17 cellular contexts compared by ENCODE assay signal in genomic region chr1:157198619-157199420, GRCh38.
A peak's percentile ranks its signal among the peaks of the same experiment; 100 is the strongest.
DNase-seq lines count a peak whose midpoint lies in the region; ATAC-seq and TF ChIP-seq lines count a peak whose summit lies in the region.
"Had no signal": no experiment of that assay in that cellular context is flagged by ENCODE, and none has a peak within 500 bp of the region (broad histone marks: within the 10 kb centered on the region; RNA-seq: fewer than 3 reads in every experiment).

No MANE protein-coding gene starts in this region.

- no peak for TF ChIP-seq POLR2A in body of pancreas (IDR thresholded peaks at IDR 0.05)

- no peaks in the 10 kb centered on the region for H4K20me1 ChIP-seq in H9 (ENCODE audit: control insufficient read depth, insufficient read depth, insufficient read length)
- no peaks in the 10 kb centered on the region for H4K20me1 ChIP-seq in SK-N-SH (ENCODE audit: insufficient read depth)

- H3K79me2 ChIP-seq in H9 (ENCODE audit: insufficient read depth, low read length) (no peaks in the 10 kb centered on the region), SK-N-SH (ENCODE audit: insufficient read depth) (no peaks in the 10 kb centered on the region)

- H3K14ac ChIP-seq in H9 (ENCODE audit: insufficient read depth, low read length): no peak overlapping the region

- H2BK5ac ChIP-seq in H9 (ENCODE audit: insufficient read length, low read length): no peak overlapping the region

- no peak overlapping the region for H3K4me3 ChIP-seq in body of pancreas
- no peak overlapping the region for H3K4me3 ChIP-seq in SK-N-SH (ENCODE audit: low read depth in 2 of 2, low read length in 1 of 2)
- H3K4me3 ChIP-seq: gastroesophageal sphincter, MG63, uterus had no signal

- TF ChIP-seq CTCF in H9 (conservative IDR thresholded peaks at IDR 0.05) (no peak), body of pancreas (IDR thresholded peaks at IDR 0.05) (no peak), mesothelial cell of epicardium (IDR thresholded peaks at IDR 0.05; ENCODE audit: unreplicated experiment) (no peak), GM20000 (IDR thresholded peaks at IDR 0.05; ENCODE audit: extremely low read depth, missing control alignments) (no peak), SK-N-SH (IDR thresholded peaks at IDR 0.05) (no peak)

- H3F3A ChIP-seq in SK-N-SH (replicated peaks; ENCODE audit: insufficient read depth): peaks cover 3% of the 10 kb centered on the region

- H3K4ac ChIP-seq in H9 (ENCODE audit: low read depth, low read length): no peak overlapping the region

- peak; percentile 76 for ATAC-seq in body of pancreas
- ATAC-seq: gastroesophageal sphincter had no signal

- no peak overlapping the region for H3K18ac ChIP-seq in H9 (ENCODE audit: insufficient read length, low read depth, low read length)

- no peak overlapping the region for H4K5ac ChIP-seq in H9 (ENCODE audit: insufficient read length, low read depth, low read length)

- peak overlapping the region in 2 of 3 experiments; percentile 11 to 40; a peak in 2 of 7 replicates for H3K27ac Mint-ChIP-seq in H9
- H3K27ac Mint-ChIP-seq in mesothelial cell of epicardium: peak overlapping the region; percentile 3
- H3K27ac Mint-ChIP-seq: activated CD4-positive, alpha-beta T cell treated with anti-CD3 and anti-CD28 coated beads, Interleukin-2, amount 10 ng/mL, durations not matched to agents 7 days and 5 days; activated T-helper 1 cell treated with anti-CD3 and anti-CD28 coated beads, Interleukin-12 subunit alpha, Interleukin-12 subunit beta, Interleukin-2, Interleukin-4 antibody, amounts not matched to agents 30 ng/mL and 10 ng/mL and 1 ng/mL, durations not matched to agents 14 hours and 24 hours and 36 hours; memory B cell had no signal

- CTCF ChIA-PET in SK-N-SH (lab: Yijun Ruan, JAX): no interaction called here

- H2BK15ac ChIP-seq in H9 (ENCODE audit: low read depth, low read length): no peak overlapping the region

- no peak overlapping the region for H4K8ac ChIP-seq in H9 (replicated peaks; ENCODE audit: insufficient read length, low read depth, low read length)

- H2AFZ ChIP-seq in H9 (ENCODE audit: low read length) (no peak overlapping the region), SK-N-SH (ENCODE audit: low read depth) (no peak overlapping the region)

- H3K23ac ChIP-seq in H9 (ENCODE audit: insufficient read length, low read depth, low read length): no peak overlapping the region

- H3K4me1 Mint-ChIP-seq in H9: peaks cover 16 to 21% of the 10 kb centered on the region in 2 experiments
- peaks cover 8% of the 10 kb centered on the region for H3K4me1 Mint-ChIP-seq in mesothelial cell of epicardium
- H3K4me1 Mint-ChIP-seq: activated CD4-positive, alpha-beta T cell treated with anti-CD3 and anti-CD28 coated beads, Interleukin-2, amount 10 ng/mL, durations not matched to agents 7 days and 5 days had no signal

- H3K4me1 ChIP-seq in H9 (ENCODE audit: insufficient read depth, low read length) (no peaks in the 10 kb centered on the region), body of pancreas (peaks cover 23% of the 10 kb centered on the region), SK-N-SH (ENCODE audit: control insufficient read depth in 1 of 2, insufficient read depth in 2 of 2, low read depth in 1 of 2, low read length in 1 of 2) (no peaks in the 10 kb centered on the region)
- H3K4me1 ChIP-seq: gastroesophageal sphincter, uterus had no signal

- no peak overlapping the region for H2BK12ac ChIP-seq in H9 (ENCODE audit: insufficient read length, low read depth, low read length)

- no peak for TF ChIP-seq RAD21 in SK-N-SH (IDR thresholded peaks at IDR 0.05; ENCODE audit: low read length)

- H4K91ac ChIP-seq in H9 (ENCODE audit: insufficient read length, low read depth, low read length): no peak overlapping the region

- DNase-seq in NCI-H345 (lab: John Stamatoyannopoulos, UW): peak; percentile 41
- DNase-seq in NCI-H345 treated with DMSO at 0.1 percent for 48 hours (lab: John Stamatoyannopoulos, UW; ENCODE audit: unreplicated experiment): no peak
- DNase-seq in H9: no peak
- DNase-seq in body of pancreas: peak; percentile 51 to 81 (median 69)
- no peak for DNase-seq in mesothelial cell of epicardium (ENCODE audit: low spot score in 2 of 2, unreplicated experiment in 2 of 2)
- DNase-seq in GM20000 (ENCODE audit: low spot score): no peak
- DNase-seq in central memory CD4-positive, alpha-beta T cell: no peak
- no peak for DNase-seq in SK-N-SH
- DNase-seq: activated CD4-positive, alpha-beta T cell treated with anti-CD3 and anti-CD28 coated beads, Interleukin-2, amount 10 ng/mL, durations not matched to agents 7 days and 5 days; amniotic stem cell; MG63; Right ventricle myocardium superior; stimulated activated naive CD4-positive, alpha-beta T cell treated with Interleukin-2 at 50 U/mL for 16 hours; uterus had no signal

- intact Hi-C loops in body of pancreas (cut with DNase I): no loop called here

- no peak overlapping the region for H2BK20ac ChIP-seq in H9 (ENCODE audit: low read depth, low read length, poor library complexity, severe bottlenecking)

- no peak overlapping the region for H3K56ac ChIP-seq in H9 (ENCODE audit: insufficient read length, low read depth, low read length)

- no peaks in the 10 kb centered on the region for H3K9me3 ChIP-seq in H9 (ENCODE audit: control insufficient read depth, low read depth, low read length)
- no peaks in the 10 kb centered on the region for H3K9me3 ChIP-seq in body of pancreas
- H3K9me3 ChIP-seq in SK-N-SH: no peaks in the 10 kb centered on the region
- H3K9me3 ChIP-seq: gastroesophageal sphincter, MG63, uterus had no signal

- H3K27me3 Mint-ChIP-seq in H9 (ENCODE audit: low read depth): no peaks in the 10 kb centered on the region
- H3K27me3 Mint-ChIP-seq in mesothelial cell of epicardium (ENCODE audit: low read depth): no peaks in the 10 kb centered on the region

- no peak overlapping the region for H2BK120ac ChIP-seq in H9 (ENCODE audit: low read depth, low read length, poor library complexity, severe bottlenecking)

- H3K36me3 Mint-ChIP-seq in H9 (ENCODE audit: insufficient read depth in 1 of 3, low read depth in 3 of 3) (no peaks in the 10 kb centered on the region), mesothelial cell of epicardium (no peaks in the 10 kb centered on the region)
- H3K36me3 Mint-ChIP-seq: memory B cell had no signal

- H3K23me2 ChIP-seq in H9 (ENCODE audit: insufficient read length, low read depth, low read length, poor library complexity, severe bottlenecking): no peaks in the 10 kb centered on the region

- H3K4me2 ChIP-seq in H9 (ENCODE audit: insufficient read depth, insufficient read length, low read length): no peak overlapping the region
- no peak overlapping the region for H3K4me2 ChIP-seq in SK-N-SH

- no CpG with 5 or more reads among the region's 8 CpGs for WGBS in H9 (ENCODE audit: extremely low coverage, insufficient read length, low lambda C conversion rate)
- WGBS in body of pancreas, 2 donors: 75 to 85% methylated on average over 6 to 8 of the region's 8 CpGs
- 30% methylated on average over 6 of the region's 8 CpGs for WGBS in SK-N-SH (ENCODE audit: low lambda C conversion rate)

- H3K4me3 Mint-ChIP-seq in H9 (no peak overlapping the region), mesothelial cell of epicardium (no peak overlapping the region)
- H3K4me3 Mint-ChIP-seq: activated CD4-positive, alpha-beta T cell treated with anti-CD3 and anti-CD28 coated beads, Interleukin-2, amount 10 ng/mL, durations not matched to agents 7 days and 5 days; activated T-helper 1 cell treated with anti-CD3 and anti-CD28 coated beads, Interleukin-12 subunit alpha, Interleukin-12 subunit beta, Interleukin-2, Interleukin-4 antibody, amounts not matched to agents 30 ng/mL and 10 ng/mL and 1 ng/mL, durations not matched to agents 14 hours and 24 hours and 36 hours; memory B cell had no signal

- no peak overlapping the region for H3K9ac ChIP-seq in H9 (ENCODE audit: extremely low read depth, insufficient read length, low read length)
- no peak overlapping the region for H3K9ac ChIP-seq in SK-N-SH

- H3K36me3 ChIP-seq in body of pancreas (replicated peaks in 1 of 2; ENCODE audit: insufficient read depth in 1 of 2, low read depth in 2 of 2) (no peaks in the 10 kb centered on the region), SK-N-SH (replicated peaks in 1 of 2; ENCODE audit: control insufficient read depth in 1 of 2, insufficient read depth in 2 of 2, low read length in 1 of 2) (no peaks in the 10 kb centered on the region)
- H3K36me3 ChIP-seq: gastroesophageal sphincter, MG63, uterus had no signal

- no peak for TF ChIP-seq EP300 in SK-N-SH (IDR thresholded peaks at IDR 0.05; ENCODE audit: borderline replicate concordance in 1 of 2, low read depth in 1 of 2, low read length in 1 of 2)

- 0 out of 5 replicates have a peak, but pooled peaks cover 0 to 2% of the 10 kb centered on the region in 2 experiments for H3K9me3 Mint-ChIP-seq in H9
- no peaks in the 10 kb centered on the region for H3K9me3 Mint-ChIP-seq in mesothelial cell of epicardium
- H3K9me3 Mint-ChIP-seq: activated CD4-positive, alpha-beta T cell treated with anti-CD3 and anti-CD28 coated beads, Interleukin-2, amount 10 ng/mL, durations not matched to agents 7 days and 5 days; activated T-helper 1 cell treated with anti-CD3 and anti-CD28 coated beads, Interleukin-12 subunit alpha, Interleukin-12 subunit beta, Interleukin-2, Interleukin-4 antibody, amounts not matched to agents 30 ng/mL and 10 ng/mL and 1 ng/mL, durations not matched to agents 14 hours and 24 hours and 36 hours; memory B cell had no signal

- H2AK5ac ChIP-seq in H9 (ENCODE audit: insufficient read length, low read length): no peak overlapping the region

- H3K27me3 ChIP-seq in H9 (ENCODE audit: insufficient read depth, low read length) (no peaks in the 10 kb centered on the region), body of pancreas (no peaks in the 10 kb centered on the region), SK-N-SH (ENCODE audit: insufficient read depth) (peaks cover 68% of the 10 kb centered on the region)

- POLR2A ChIA-PET in SK-N-SH (lab: Yijun Ruan, JAX): no interaction called here

- H3T11ph ChIP-seq in H9 (ENCODE audit: low read length): no peak overlapping the region

- no peaks in the 10 kb centered on the region for H3K79me1 ChIP-seq in H9 (ENCODE audit: insufficient read depth, low read depth, low read length, poor library complexity, severe bottlenecking)

- no peaks in the 10 kb centered on the region for H3K9me2 ChIP-seq in SK-N-SH

- no peak overlapping the region for H3K27ac ChIP-seq in H9 (ENCODE audit: insufficient read length, low read depth, low read length)
- peak overlapping the region; percentile 36 to 78 (median 50) for H3K27ac ChIP-seq in body of pancreas
- H3K27ac ChIP-seq in SK-N-SH (ENCODE audit: low read depth in 2 of 2, low read length in 1 of 2): no peak overlapping the region
- H3K27ac ChIP-seq: gastroesophageal sphincter, uterus had no signal

TF ChIP-seq in SK-N-SH, 30 proteins besides CTCF, POLR2A, EP300 and RAD21 (continues in another document):
- TF ChIP-seq EZH2phosphoT487 (IDR thresholded peaks at IDR 0.05; ENCODE audit: borderline replicate concordance, low read depth) (no peak), MXI1 (IDR thresholded peaks at IDR 0.05; ENCODE audit: low read depth, low read length) (no peak), FOXM1 (IDR thresholded peaks at IDR 0.05; ENCODE audit: low read depth) (no peak), TAF1 (IDR thresholded peaks at IDR 0.05; ENCODE audit: borderline replicate concordance, low read depth, low read length) (no peak)

Comparison
In these comparisons a context has a peak if more than half of its experiments do, and no peak if none do; other contexts are left out.
1. DNase-seq: peak in NCI-H345 (single experiment) and body of pancreas (4 of 4); none in NCI-H345 treated with DMSO at 0.1 percent for 48 hours (single experiment), H9 (single experiment), mesothelial cell of epicardium (0 of 2), GM20000 (single experiment), central memory CD4-positive, alpha-beta T cell (single experiment) and SK-N-SH (single experiment).
2. H3K27ac ChIP-seq: peak in body of pancreas (4 of 4); none in H9 (single experiment) and SK-N-SH (0 of 2).